In the genomic region with DNA sequence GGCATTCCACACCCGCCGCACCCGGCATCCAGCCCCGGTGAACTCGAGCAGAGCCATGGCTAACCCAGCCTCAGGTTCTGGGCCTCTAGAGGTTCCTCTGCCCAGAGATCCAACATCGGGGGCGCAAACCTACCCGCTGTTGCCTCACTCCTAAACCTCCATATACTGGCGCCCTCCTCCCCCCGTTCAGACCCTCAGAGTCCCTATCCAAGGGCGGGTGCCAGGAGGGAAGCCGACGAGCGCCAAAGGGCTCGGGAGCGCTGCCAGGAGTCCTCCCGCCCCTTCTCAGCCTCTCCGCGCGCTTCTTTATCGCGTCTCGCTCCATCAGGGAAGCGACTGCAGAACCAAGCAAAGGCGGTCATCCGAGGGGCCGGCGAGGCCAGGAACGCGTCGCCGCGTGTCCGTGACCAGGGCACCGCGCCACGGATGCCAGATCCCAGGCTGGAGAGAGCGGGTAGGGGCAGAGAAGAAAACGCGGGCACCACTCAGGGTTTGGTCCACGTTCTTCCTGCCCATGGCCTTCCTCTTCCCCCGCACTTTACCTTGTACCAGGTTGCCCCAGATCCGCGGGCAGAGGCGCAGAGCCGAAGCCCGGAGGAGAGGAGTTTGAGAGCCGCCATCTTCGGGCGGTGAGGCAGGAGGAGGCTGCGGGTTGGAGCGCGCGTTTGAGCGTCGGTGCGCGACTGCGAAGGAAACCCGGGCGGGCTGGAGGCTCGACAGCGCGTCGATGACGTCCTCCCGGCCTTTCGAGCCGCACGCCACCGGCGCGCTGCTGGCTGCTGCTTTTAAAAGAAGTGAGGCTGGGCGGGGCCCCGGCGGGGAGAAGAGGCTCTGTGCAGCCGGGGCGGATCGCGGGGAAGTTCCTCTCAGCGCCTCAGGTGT, we compare ENCODE assay signal across 8 cellular contexts. TPM values are rescaled to one million over a fixed set of nuclear protein-coding genes. Genes with fewer than 3 reads are reported as not detected.
DNase-seq lines count a peak whose midpoint lies in the region; ATAC-seq and TF ChIP-seq lines count a peak whose summit lies in the region.

A gene (minus strand): TSS at position 687 of the 882 bp plus-strand sequence. CDS start 67 bp downstream, at position 620.

- 0 out of 2 replicates have a peak, but pooled peaks cover 3% of the 10 kb centered on the region for H4K20me1 ChIP-seq in OCI-LY3 (ENCODE audit: insufficient read depth, low read length)

- H3K4me1 ChIP-seq in HUES64 (ENCODE audit: insufficient read depth, low read length), result peaks cover 8% of the 10 kb centered on the region; the same call in 1 of the 2 replicates
- peaks cover 15% of the 10 kb centered on the region for H3K4me1 ChIP-seq in OCI-LY3 (ENCODE audit: low read length)
- peaks cover 0 to 4% of the 10 kb centered on the region in 2 donors for H3K4me1 ChIP-seq in esophagus (ENCODE audit: control insufficient read depth in 2 of 2, insufficient read depth in 2 of 2, low read length in 1 of 2)
- peaks cover 5% of the 10 kb centered on the region for H3K4me1 ChIP-seq in mucosa of stomach (ENCODE audit: control insufficient read depth, insufficient read depth, low read length)

- peaks cover 34% of the 10 kb centered on the region for H3K27me3 ChIP-seq in HUES64 (ENCODE audit: insufficient read depth, low read length)
- no peaks in the 10 kb centered on the region for H3K27me3 ChIP-seq in OCI-LY3 (ENCODE audit: low read depth, low read length)
- H3K27me3 ChIP-seq in esophagus (ENCODE audit: control insufficient read depth in 1 of 2, insufficient read depth in 2 of 2, low read length in 2 of 2), result no peaks in the 10 kb centered on the region
- H3K27me3 ChIP-seq in mucosa of stomach (ENCODE audit: control insufficient read depth, insufficient read depth, low read length), result no peaks in the 10 kb centered on the region

- H3K9ac ChIP-seq in HUES64 (ENCODE audit: low read depth, low read length) (peak within 1 kb of the TSS; percentile 85), OCI-LY3 (ENCODE audit: low read length) (peak within 1 kb of the TSS; percentile 78), mucosa of stomach (ENCODE audit: low read length) (peak within 1 kb of the TSS; percentile 77)

- H3K9me3 ChIP-seq in HUES64 (ENCODE audit: insufficient read depth, low read depth, low read length) (no peaks in the 10 kb centered on the region), OCI-LY3 (ENCODE audit: insufficient read depth, low read length) (no peaks in the 10 kb centered on the region), esophagus (ENCODE audit: control insufficient read depth in 2 of 2, insufficient read depth in 1 of 2, low read depth in 1 of 2, low read length in 1 of 2) (no peaks in the 10 kb centered on the region), mucosa of stomach (ENCODE audit: control insufficient read depth, low read length) (no peaks in the 10 kb centered on the region)

- H2AFZ ChIP-seq in OCI-LY3 (ENCODE audit: low read depth, low read length), result peak within 1 kb of the TSS; percentile 79

- 0 out of 2 replicates have a peak, but pooled peaks cover 4% of the 10 kb centered on the region for H3K36me3 ChIP-seq in HUES64 (ENCODE audit: insufficient read depth, low read length)
- H3K36me3 ChIP-seq in OCI-LY3 (replicated peaks; ENCODE audit: low read depth, low read length), result no peaks in the 10 kb centered on the region
- no peaks in the 10 kb centered on the region for H3K36me3 ChIP-seq in esophagus (ENCODE audit: control insufficient read depth in 2 of 2, insufficient read depth in 2 of 2, low read length in 1 of 2)
- no peaks in the 10 kb centered on the region for H3K36me3 ChIP-seq in mucosa of stomach (ENCODE audit: control insufficient read depth, insufficient read depth, low read length)

- H3K4me2 ChIP-seq in OCI-LY3 (ENCODE audit: low read length), result peak within 1 kb of the TSS; percentile 93

- under 1% methylated on average over 81 of the region's 81 CpGs for WGBS in HUES64
- WGBS in esophagus, 2 donors, result 0% methylated on average over 77 to 81 of the region's 81 CpGs

- H3K4me3 ChIP-seq in HUES64 (ENCODE audit: low read length) (peak within 1 kb of the TSS; percentile 94), OCI-LY3 (ENCODE audit: low read length) (peak within 1 kb of the TSS; percentile 87), esophagus (ENCODE audit: low read depth in 1 of 2, low read length in 2 of 2) (peak within 1 kb of the TSS; percentile 67 to 85), mucosa of stomach (ENCODE audit: low read length) (peak within 1 kb of the TSS; percentile 72)

- no peak for TF ChIP-seq CTCF in OCI-LY3 (IDR thresholded peaks at IDR 0.05; ENCODE audit: low read depth, low read length)

- ATAC-seq in GM21515 (IDR thresholded peaks at IDR 0.05; ENCODE audit: unreplicated experiment), result peak; percentile 94

- peaks cover 24% of the 10 kb centered on the region for H3K79me2 ChIP-seq in OCI-LY3 (ENCODE audit: low read length)

- DNase-seq in DMS 273 (lab: John Stamatoyannopoulos, UW; ENCODE audit: unreplicated experiment), result peak; percentile 92
- DNase-seq in activated T-cell treated with anti-CD3 and anti-CD28 coated beads for 4 hours, result peak; percentile 84
- DNase-seq in stimulated activated CD8-positive, alpha-beta memory T cell treated with anti-CD3 and anti-CD28 coated beads, Interleukin-7, amount 100 ng/mL, for 1 hour (ENCODE audit: low read depth in 2 of 2), result peak; percentile 78 to 83

- H3K27ac ChIP-seq in HUES64 (ENCODE audit: low read depth, low read length) (peak within 1 kb of the TSS; percentile 66; the same call in 1 of the 2 replicates), OCI-LY3 (ENCODE audit: low read length) (peak within 1 kb of the TSS; percentile 30), esophagus (ENCODE audit: low read depth in 2 of 2, low read length in 1 of 2) (peak within 1 kb of the TSS; percentile 88 to 97)

RNA-seq across cellular contexts. Expression of the gene that starts here (rescaled TPM):
- polyA plus RNA-seq in HUES64 (2013, experiment 1 of 2), result 19.0 TPM
- 18.1 TPM for polyA plus RNA-seq in HUES64 (2013, experiment 2 of 2)
- polyA plus RNA-seq in esophagus, result 10 to 100 TPM; 11.4 to 28.6 TPM

Comparison
In these comparisons a context has a peak if more than half of its experiments do, and no peak if none do; other contexts are left out.
1. Peak in every context shown above with its lines: DNase-seq, ATAC-seq, H3K4me3 ChIP-seq and H3K27ac ChIP-seq.
2. H3K27ac ChIP-seq: peak in every context shown above with its lines; median percentile 92 in esophagus; 66 in HUES64; 30 in OCI-LY3.